8 cellular contexts compared by ENCODE assay signal in genomic region chr16:79628501-79628975, GRCh38. TPM values are rescaled to one million over a fixed set of nuclear protein-coding genes. Genes with fewer than 3 reads are reported as not detected.
A peak's percentile ranks its signal among the peaks of the same experiment; 100 is the strongest.
DNase-seq lines count a peak whose midpoint lies in the region; ATAC-seq and TF ChIP-seq lines count a peak whose summit lies in the region.

No MANE protein-coding gene starts in this region.

- H3K4me3 ChIP-seq in tibial nerve = no peak overlapping the region

- peaks cover 24% of the 10 kb centered on the region for H3K4me1 Mint-ChIP-seq in central memory CD8-positive, alpha-beta T cell
- H3K4me1 Mint-ChIP-seq in stimulated activated effector memory CD8-positive, alpha-beta T cell treated with anti-CD3 and anti-CD28 coated beads, Interleukin-12 subunit alpha, Interleukin-12 subunit beta, amount 100 ng/mL, for 72 hours = peaks cover 57% of the 10 kb centered on the region

- DNase-seq in GM13976 (ENCODE audit: low spot score) = peak; percentile 15
- DNase-seq in RPMI8226 = peak; percentile 88
- no peak for DNase-seq in central memory CD8-positive, alpha-beta T cell (ENCODE audit: low spot score in 2 of 2)
- peak; percentile 50 to 91 for DNase-seq in stimulated activated effector memory CD8-positive, alpha-beta T cell treated with anti-CD3 and anti-CD28 coated beads, Interleukin-12 subunit alpha, Interleukin-12 subunit beta, amount 100 ng/mL, for 72 hours (ENCODE audit: low spot score in 2 of 2)
- DNase-seq in erythroblast (lab: John Stamatoyannopoulos, UW) = no peak
- DNase-seq in Ammon's horn (ENCODE audit: low spot score) = no peak
- DNase-seq in tibial nerve (ENCODE audit: low spot score in 2 of 2) = no peak

- no peaks in the 10 kb centered on the region for H3K4me1 ChIP-seq in tibial nerve

- H3K4me3 Mint-ChIP-seq in central memory CD8-positive, alpha-beta T cell = no peak overlapping the region
- peak overlapping the region; percentile 36 for H3K4me3 Mint-ChIP-seq in stimulated activated effector memory CD8-positive, alpha-beta T cell treated with anti-CD3 and anti-CD28 coated beads, Interleukin-12 subunit alpha, Interleukin-12 subunit beta, amount 100 ng/mL, for 72 hours

- TF ChIP-seq EP300 in tibial nerve (IDR thresholded peaks at IDR 0.05) = no peak

- H3K9me3 Mint-ChIP-seq in central memory CD8-positive, alpha-beta T cell = no peaks in the 10 kb centered on the region
- H3K9me3 Mint-ChIP-seq in stimulated activated effector memory CD8-positive, alpha-beta T cell treated with anti-CD3 and anti-CD28 coated beads, Interleukin-12 subunit alpha, Interleukin-12 subunit beta, amount 100 ng/mL, for 72 hours = no peaks in the 10 kb centered on the region

- 84 to 87% methylated on average over 5 of the region's 5 CpGs for WGBS in tibial nerve, 2 donors

- H3K27ac Mint-ChIP-seq in central memory CD8-positive, alpha-beta T cell (ENCODE audit: low read depth) = peak overlapping the region; percentile 32
- peak overlapping the region; percentile 92 for H3K27ac Mint-ChIP-seq in stimulated activated effector memory CD8-positive, alpha-beta T cell treated with anti-CD3 and anti-CD28 coated beads, Interleukin-12 subunit alpha, Interleukin-12 subunit beta, amount 100 ng/mL, for 72 hours

- TF ChIP-seq CTCF in GM13976 (IDR thresholded peaks at IDR 0.05; ENCODE audit: borderline replicate concordance, control extremely low read depth, extremely low read depth, insufficient read depth, missing control alignments) (no peak), tibial nerve (IDR thresholded peaks at IDR 0.05) (no peak)

- H3K27me3 ChIP-seq in tibial nerve = no peaks in the 10 kb centered on the region

- H3K9me3 ChIP-seq in tibial nerve = no peaks in the 10 kb centered on the region

- in situ Hi-C loops in GM13976 (cut with MboI; ENCODE audit: low sequenced_read_pairs, unreplicated experiment) = no loop called here

- TF ChIP-seq POLR2A in erythroblast (IDR thresholded peaks at IDR 0.05; ENCODE audit: low read length) = no peak
- TF ChIP-seq POLR2A in tibial nerve (IDR thresholded peaks at IDR 0.05) = no peak

- no peaks in the 10 kb centered on the region for H3K36me3 ChIP-seq in tibial nerve

- no peaks in the 10 kb centered on the region for H3K36me3 Mint-ChIP-seq in central memory CD8-positive, alpha-beta T cell (ENCODE audit: insufficient read depth)
- H3K36me3 Mint-ChIP-seq in stimulated activated effector memory CD8-positive, alpha-beta T cell treated with anti-CD3 and anti-CD28 coated beads, Interleukin-12 subunit alpha, Interleukin-12 subunit beta, amount 100 ng/mL, for 72 hours = peaks cover 11% of the 10 kb centered on the region

- peak; percentile 91 for ATAC-seq in HG02642 (IDR thresholded peaks at IDR 0.05; ENCODE audit: poor library complexity, unreplicated experiment)
- ATAC-seq in central memory CD8-positive, alpha-beta T cell (replicated peaks; ENCODE audit: extremely low read depth, poor library complexity, severe bottlenecking) = peak; percentile 40
- peak; percentile 96 for ATAC-seq in stimulated activated effector memory CD8-positive, alpha-beta T cell treated with anti-CD3 and anti-CD28 coated beads, Interleukin-12 subunit alpha, Interleukin-12 subunit beta, amount 100 ng/mL, for 72 hours

- no peak overlapping the region for H3K27ac ChIP-seq in tibial nerve

- H3K27me3 Mint-ChIP-seq in central memory CD8-positive, alpha-beta T cell = peaks cover 16% of the 10 kb centered on the region

RNA-seq across cellular contexts. Expression of gene MAF, which starts 28.0 kb away (rescaled TPM):
- total RNA-seq in tibial nerve = 100 to 1,000 TPM in 3 of 4 donors, 10 to 100 TPM in 1; 75.3 to 160 (median 115) TPM

Comparison
In these comparisons a context has a peak if more than half of its experiments do, and no peak if none do; other contexts are left out.
1. DNase-seq: peak in GM13976 (single experiment), RPMI8226 (single experiment) and stimulated activated effector memory CD8-positive, alpha-beta T cell treated with anti-CD3 and anti-CD28 coated beads, Interleukin-12 subunit alpha, Interleukin-12 subunit beta, amount 100 ng/mL, for 72 hours (2 of 2); none in central memory CD8-positive, alpha-beta T cell (0 of 2), erythroblast (0 of 2), Ammon's horn (single experiment) and tibial nerve (0 of 2).
2. ATAC-seq: peak in every context shown above with its lines; median percentile 96 in stimulated activated effector memory CD8-positive, alpha-beta T cell treated with anti-CD3 and anti-CD28 coated beads, Interleukin-12 subunit alpha, Interleukin-12 subunit beta, amount 100 ng/mL, for 72 hours; 91 in HG02642; 40 in central memory CD8-positive, alpha-beta T cell.